ENCODE assay signal across 11 cellular contexts in genomic region chr12:46794593-46795190, GRCh38. TPM values are rescaled to one million over a fixed set of nuclear protein-coding genes. Genes with fewer than 3 reads are reported as not detected.
A peak's percentile ranks its signal among the peaks of the same experiment; 100 is the strongest.
DNase-seq lines count a peak whose midpoint lies in the region; ATAC-seq and TF ChIP-seq lines count a peak whose summit lies in the region.
"Had no signal": no experiment of that assay in that cellular context is flagged by ENCODE, and none has a peak within 500 bp of the region (broad histone marks: within the 10 kb centered on the region; RNA-seq: fewer than 3 reads in every experiment).

No MANE protein-coding gene starts in this region.

- H3K36me3 Mint-ChIP-seq in activated CD8-positive, alpha-beta T cell treated with anti-CD3 and anti-CD28 coated beads for 36 hours (ENCODE audit: low read depth): no peaks in the 10 kb centered on the region
- no peaks in the 10 kb centered on the region for H3K36me3 Mint-ChIP-seq in activated CD8-positive, alpha-beta T cell treated with anti-CD3 and anti-CD28 coated beads, Interleukin-2, amount 10 ng/mL, durations not matched to agents 7 days and 5 days (ENCODE audit: low read depth)
- no peaks in the 10 kb centered on the region for H3K36me3 Mint-ChIP-seq in T-helper 1 cell treated with Interleukin-12 subunit alpha and Interleukin-12 subunit beta and Interleukin-4 antibody, amounts not matched to agents 30 μg/mL and 1 μg/mL, for 36 hours (ENCODE audit: low read depth)

- in situ Hi-C loops in HAP-1 (cut with MboI; ENCODE audit: low sequenced_read_pairs): no loop called here

- H3K27ac Mint-ChIP-seq in activated CD8-positive, alpha-beta T cell treated with anti-CD3 and anti-CD28 coated beads for 36 hours: no peak overlapping the region
- H3K27ac Mint-ChIP-seq in activated CD8-positive, alpha-beta T cell treated with anti-CD3 and anti-CD28 coated beads, Interleukin-2, amount 10 ng/mL, durations not matched to agents 7 days and 5 days: no peak overlapping the region
- peak overlapping the region; percentile 46 for H3K27ac Mint-ChIP-seq in T-helper 1 cell treated with Interleukin-12 subunit alpha and Interleukin-12 subunit beta and Interleukin-4 antibody, amounts not matched to agents 30 μg/mL and 1 μg/mL, for 36 hours

- no peaks in the 10 kb centered on the region for H3K9me3 Mint-ChIP-seq in activated CD8-positive, alpha-beta T cell treated with anti-CD3 and anti-CD28 coated beads for 36 hours
- H3K9me3 Mint-ChIP-seq in activated CD8-positive, alpha-beta T cell treated with anti-CD3 and anti-CD28 coated beads, Interleukin-2, amount 10 ng/mL, durations not matched to agents 7 days and 5 days (ENCODE audit: insufficient read depth): no peaks in the 10 kb centered on the region
- no peaks in the 10 kb centered on the region for H3K9me3 Mint-ChIP-seq in T-helper 1 cell treated with Interleukin-12 subunit alpha and Interleukin-12 subunit beta and Interleukin-4 antibody, amounts not matched to agents 30 μg/mL and 1 μg/mL, for 36 hours

- TF ChIP-seq CTCF in activated CD8-positive, alpha-beta T cell treated with anti-CD3 and anti-CD28 coated beads for 36 hours (IDR thresholded peaks at IDR 0.05): no peak

- no peak for TF ChIP-seq POLR2A in GM18505 (IDR thresholded peaks at IDR 0.05; ENCODE audit: borderline replicate concordance, extremely low read depth, insufficient read depth, insufficient read length)

- peak; percentile 51 for ATAC-seq in activated CD8-positive, alpha-beta T cell treated with anti-CD3 and anti-CD28 coated beads for 36 hours
- ATAC-seq in activated CD8-positive, alpha-beta T cell treated with anti-CD3 and anti-CD28 coated beads, Interleukin-2, amount 10 ng/mL, durations not matched to agents 7 days and 5 days: no peak
- peak; percentile 81 for ATAC-seq in GM19452 (IDR thresholded peaks at IDR 0.05; ENCODE audit: unreplicated experiment)
- ATAC-seq in HG02870 (IDR thresholded peaks at IDR 0.05; ENCODE audit: unreplicated experiment): peak; percentile 77
- no peak for ATAC-seq in GM18505 (IDR thresholded peaks at IDR 0.05; ENCODE audit: unreplicated experiment)

- peaks cover 4% of the 10 kb centered on the region for H3K27me3 Mint-ChIP-seq in activated CD8-positive, alpha-beta T cell treated with anti-CD3 and anti-CD28 coated beads for 36 hours
- peaks cover 2% of the 10 kb centered on the region for H3K27me3 Mint-ChIP-seq in activated CD8-positive, alpha-beta T cell treated with anti-CD3 and anti-CD28 coated beads, Interleukin-2, amount 10 ng/mL, durations not matched to agents 7 days and 5 days (ENCODE audit: low read depth)
- H3K27me3 Mint-ChIP-seq in T-helper 1 cell treated with Interleukin-12 subunit alpha and Interleukin-12 subunit beta and Interleukin-4 antibody, amounts not matched to agents 30 μg/mL and 1 μg/mL, for 36 hours (ENCODE audit: low read depth): no peaks in the 10 kb centered on the region

- no peaks in the 10 kb centered on the region for H3K4me1 ChIP-seq in HAP-1
- H3K4me1 ChIP-seq: tibial nerve had no signal

- POLR2A ChIA-PET in activated CD8-positive, alpha-beta T cell treated with anti-CD3 and anti-CD28 coated beads for 36 hours (lab: Charles Lee): interaction anchor here (0.7 kb wide), 1 partner anchor 234 kb away, joined by 3 read pairs; no protein-coding TSS in a partner anchor
- POLR2A ChIA-PET in activated CD8-positive, alpha-beta T cell treated with anti-CD3 and anti-CD28 coated beads, Interleukin-2, amount 10 ng/mL, durations not matched to agents 7 days and 5 days (lab: Charles Lee): no interaction called here

- intact Hi-C loops in activated CD8-positive, alpha-beta T cell treated with anti-CD3 and anti-CD28 coated beads for 36 hours (cut with micrococcal nuclease): no loop called here

- peaks cover 3% of the 10 kb centered on the region for H3K4me1 Mint-ChIP-seq in activated CD8-positive, alpha-beta T cell treated with anti-CD3 and anti-CD28 coated beads for 36 hours (ENCODE audit: low read depth)
- no peaks in the 10 kb centered on the region for H3K4me1 Mint-ChIP-seq in activated CD8-positive, alpha-beta T cell treated with anti-CD3 and anti-CD28 coated beads, Interleukin-2, amount 10 ng/mL, durations not matched to agents 7 days and 5 days (ENCODE audit: low read depth)
- H3K4me1 Mint-ChIP-seq in T-helper 1 cell treated with Interleukin-12 subunit alpha and Interleukin-12 subunit beta and Interleukin-4 antibody, amounts not matched to agents 30 μg/mL and 1 μg/mL, for 36 hours (ENCODE audit: low read depth): peaks cover 6% of the 10 kb centered on the region

- CTCF ChIA-PET in activated CD8-positive, alpha-beta T cell treated with anti-CD3 and anti-CD28 coated beads for 36 hours (lab: Charles Lee): no interaction called here
- CTCF ChIA-PET in activated CD8-positive, alpha-beta T cell treated with anti-CD3 and anti-CD28 coated beads, Interleukin-2, amount 10 ng/mL, durations not matched to agents 7 days and 5 days (lab: Charles Lee): no interaction called here

- H3K4me3 Mint-ChIP-seq in activated CD8-positive, alpha-beta T cell treated with anti-CD3 and anti-CD28 coated beads for 36 hours: no peak overlapping the region
- H3K4me3 Mint-ChIP-seq in activated CD8-positive, alpha-beta T cell treated with anti-CD3 and anti-CD28 coated beads, Interleukin-2, amount 10 ng/mL, durations not matched to agents 7 days and 5 days: no peak overlapping the region
- H3K4me3 Mint-ChIP-seq in T-helper 1 cell treated with Interleukin-12 subunit alpha and Interleukin-12 subunit beta and Interleukin-4 antibody, amounts not matched to agents 30 μg/mL and 1 μg/mL, for 36 hours: no peak overlapping the region

- H3K4me3 ChIP-seq in HAP-1: no peak overlapping the region
- H3K4me3 ChIP-seq: tibial nerve had no signal

- peak; percentile 1 for DNase-seq in activated CD8-positive, alpha-beta T cell treated with anti-CD3 and anti-CD28 coated beads for 36 hours
- no peak for DNase-seq in activated CD8-positive, alpha-beta T cell treated with anti-CD3 and anti-CD28 coated beads, Interleukin-2, amount 10 ng/mL, durations not matched to agents 7 days and 5 days
- DNase-seq in AML-193 (lab: John Stamatoyannopoulos, UW) (no peak), HAP-1 (ENCODE audit: low spot score in 2 of 2) (no peak)
- DNase-seq: KG1, NCI-H187 treated with DMSO at 0.1 percent for 48 hours had no signal

- H3K27me3 ChIP-seq in HAP-1 (ENCODE audit: low read depth): 0 out of 2 replicates have a peak, but pooled peaks cover 2% of the 10 kb centered on the region
- H3K27me3 ChIP-seq: tibial nerve had no signal

- H3K9me3 ChIP-seq in HAP-1: no peaks in the 10 kb centered on the region

- no peaks in the 10 kb centered on the region for H3K36me3 ChIP-seq in HAP-1 (replicated peaks)
- H3K36me3 ChIP-seq: tibial nerve had no signal

RNA-seq across cellular contexts. Expression of gene SLC38A4, which starts 31.1 kb away (rescaled TPM):
- not detected for total RNA-seq in activated CD8-positive, alpha-beta T cell treated with anti-CD3 and anti-CD28 coated beads for 36 hours
- not detected for total RNA-seq in activated CD8-positive, alpha-beta T cell treated with anti-CD3 and anti-CD28 coated beads, Interleukin-2, amount 10 ng/mL, durations not matched to agents 7 days and 5 days

Comparison
In these comparisons a context has a peak if more than half of its experiments do, and no peak if none do; other contexts are left out.
1. ATAC-seq: peak in activated CD8-positive, alpha-beta T cell treated with anti-CD3 and anti-CD28 coated beads for 36 hours (single experiment), GM19452 (single experiment) and HG02870 (single experiment); none in activated CD8-positive, alpha-beta T cell treated with anti-CD3 and anti-CD28 coated beads, Interleukin-2, amount 10 ng/mL, durations not matched to agents 7 days and 5 days (single experiment) and GM18505 (single experiment).